ENCODE assay signal across 11 cellular contexts in the genomic region with DNA sequence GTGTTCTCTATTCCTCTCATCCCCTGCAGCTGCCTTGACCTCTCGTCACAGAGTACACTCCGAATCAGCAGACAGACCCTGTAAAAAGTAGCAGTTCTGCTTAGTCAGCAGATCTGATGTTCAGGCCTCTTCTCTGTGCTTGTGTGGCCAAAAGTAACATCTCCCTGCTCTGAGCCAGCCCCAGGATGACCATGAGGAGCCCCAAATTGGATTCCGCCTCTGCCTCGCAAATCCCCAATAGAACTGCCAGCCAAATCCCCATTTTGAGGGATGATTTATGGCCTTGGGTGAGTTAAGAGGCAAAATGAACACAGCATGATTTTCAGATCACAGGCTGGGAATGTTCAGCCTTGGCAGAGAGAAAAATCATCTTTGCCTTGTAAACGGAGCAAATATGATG.
DNase-seq lines count a peak whose midpoint lies in the region; ATAC-seq and TF ChIP-seq lines count a peak whose summit lies in the region.
"Had no signal": no experiment of that assay in that cellular context is flagged by ENCODE, and none has a peak within 500 bp of the region (broad histone marks: within the 10 kb centered on the region; RNA-seq: fewer than 3 reads in every experiment).

No MANE protein-coding gene starts in this region.

- no peak overlapping the region for H3K4me3 Mint-ChIP-seq in CD4-positive, CD25-positive, alpha-beta regulatory T cell
- no peak overlapping the region for H3K4me3 Mint-ChIP-seq in natural killer cell

- no peak for DNase-seq in CD4-positive, CD25-positive, alpha-beta regulatory T cell
- no peak for DNase-seq in left ventricle myocardium superior
- DNase-seq in natural killer cell: no peak
- no peak for DNase-seq in Ammon's horn (ENCODE audit: low spot score)
- DNase-seq: Caco-2 had no signal

- intact Hi-C loops in left ventricle myocardium superior (cut with micrococcal nuclease) (no loop called here), natural killer cell (cut with micrococcal nuclease) (no loop called here)

- no peaks in the 10 kb centered on the region for H3K36me3 Mint-ChIP-seq in CD4-positive, CD25-positive, alpha-beta regulatory T cell
- H3K36me3 Mint-ChIP-seq in natural killer cell: no peaks in the 10 kb centered on the region
- H3K36me3 Mint-ChIP-seq: activated naive CD4-positive, alpha-beta T cell treated with anti-CD3 and anti-CD28 coated beads, Interleukin-2, amount 50 U/mL, for 72 hours; IgD-negative memory B cell had no signal

- no peak overlapping the region for H3K27ac ChIP-seq in CD4-positive, CD25-positive, alpha-beta regulatory T cell (ENCODE audit: insufficient read depth, low read length, poor library complexity, severe bottlenecking)
- peak overlapping the region; percentile 80 for H3K27ac ChIP-seq in angular gyrus (ENCODE audit: low read depth, low read length)
- peak overlapping the region; percentile 85 for H3K27ac ChIP-seq in rectal smooth muscle tissue (ENCODE audit: low read depth, low read length)

- no peak overlapping the region for H3K4me3 ChIP-seq in CD4-positive, CD25-positive, alpha-beta regulatory T cell (ENCODE audit: low read depth, low read length)
- no peak overlapping the region for H3K4me3 ChIP-seq in rectal smooth muscle tissue (ENCODE audit: low read length)

- peaks cover 4% of the 10 kb centered on the region for H3K27me3 Mint-ChIP-seq in CD4-positive, CD25-positive, alpha-beta regulatory T cell
- peaks cover 7 to 8% of the 10 kb centered on the region in 2 donors for H3K27me3 Mint-ChIP-seq in natural killer cell (ENCODE audit: low read depth in 2 of 2)

- no peaks in the 10 kb centered on the region for H3K27me3 ChIP-seq in CD4-positive, CD25-positive, alpha-beta regulatory T cell (ENCODE audit: control insufficient read depth, insufficient read depth, low read length)
- no peaks in the 10 kb centered on the region for H3K27me3 ChIP-seq in rectal smooth muscle tissue (ENCODE audit: control insufficient read depth, insufficient read depth, low read length)

- no peak overlapping the region for H3K9ac ChIP-seq in rectal smooth muscle tissue (ENCODE audit: low read length)

- H3K9me3 Mint-ChIP-seq in CD4-positive, CD25-positive, alpha-beta regulatory T cell: no peaks in the 10 kb centered on the region
- H3K9me3 Mint-ChIP-seq in natural killer cell: no peaks in the 10 kb centered on the region
- H3K9me3 Mint-ChIP-seq: activated naive CD4-positive, alpha-beta T cell treated with anti-CD3 and anti-CD28 coated beads, Interleukin-2, amount 50 U/mL, for 72 hours; IgD-negative memory B cell had no signal

- H3K9me3 ChIP-seq in CD4-positive, CD25-positive, alpha-beta regulatory T cell (ENCODE audit: control insufficient read depth in 2 of 2, low read length in 2 of 2): no peaks in the 10 kb centered on the region
- H3K9me3 ChIP-seq: Caco-2 had no signal

- H3K36me3 ChIP-seq in CD4-positive, CD25-positive, alpha-beta regulatory T cell (ENCODE audit: control insufficient read depth, insufficient read depth, low read length): no peaks in the 10 kb centered on the region
- H3K36me3 ChIP-seq in rectal smooth muscle tissue (ENCODE audit: control insufficient read depth, insufficient read depth, low read length): no peaks in the 10 kb centered on the region

- H3K4me1 ChIP-seq in CD4-positive, CD25-positive, alpha-beta regulatory T cell (ENCODE audit: control insufficient read depth, insufficient read depth, low read length, poor library complexity, severe bottlenecking): peaks cover 7% of the 10 kb centered on the region
- H3K4me1 ChIP-seq in rectal smooth muscle tissue (ENCODE audit: control insufficient read depth, insufficient read depth, low read length): peaks cover 24% of the 10 kb centered on the region
- H3K4me1 ChIP-seq: Caco-2 had no signal

- no peak for TF ChIP-seq CTCF in natural killer cell (IDR thresholded peaks at IDR 0.05)

- peak overlapping the region in 2 of 3 donors; percentile 56 to 71 for H3K27ac Mint-ChIP-seq in CD4-positive, CD25-positive, alpha-beta regulatory T cell
- no peak overlapping the region for H3K27ac Mint-ChIP-seq in natural killer cell
- H3K27ac Mint-ChIP-seq: IgD-negative memory B cell had no signal

- peaks cover 0 to 57% (median 6%) of the 10 kb centered on the region in 4 donors for H3K4me1 Mint-ChIP-seq in CD4-positive, CD25-positive, alpha-beta regulatory T cell
- H3K4me1 Mint-ChIP-seq in natural killer cell: no peaks in the 10 kb centered on the region
- H3K4me1 Mint-ChIP-seq: IgD-negative memory B cell had no signal

- no peak for ATAC-seq in CD4-positive, CD25-positive, alpha-beta regulatory T cell (ENCODE audit: low read depth in 2 of 2)
- ATAC-seq in left ventricle myocardium superior: peak; percentile 17
- no peak for ATAC-seq in GM21737 (IDR thresholded peaks at IDR 0.05; ENCODE audit: unreplicated experiment)
- ATAC-seq in esophagus mucosa: no peak
- ATAC-seq in natural killer cell: no peak
- ATAC-seq: activated naive CD4-positive, alpha-beta T cell treated with anti-CD3 and anti-CD28 coated beads, Interleukin-2, amount 50 U/mL, for 72 hours had no signal

Comparison
In these comparisons a context has a peak if more than half of its experiments do, and no peak if none do; other contexts are left out.
1. H3K27ac Mint-ChIP-seq: peak in CD4-positive, CD25-positive, alpha-beta regulatory T cell (2 of 3); none in natural killer cell (0 of 2).